31 cellular contexts compared by ENCODE assay signal in the genomic region with DNA sequence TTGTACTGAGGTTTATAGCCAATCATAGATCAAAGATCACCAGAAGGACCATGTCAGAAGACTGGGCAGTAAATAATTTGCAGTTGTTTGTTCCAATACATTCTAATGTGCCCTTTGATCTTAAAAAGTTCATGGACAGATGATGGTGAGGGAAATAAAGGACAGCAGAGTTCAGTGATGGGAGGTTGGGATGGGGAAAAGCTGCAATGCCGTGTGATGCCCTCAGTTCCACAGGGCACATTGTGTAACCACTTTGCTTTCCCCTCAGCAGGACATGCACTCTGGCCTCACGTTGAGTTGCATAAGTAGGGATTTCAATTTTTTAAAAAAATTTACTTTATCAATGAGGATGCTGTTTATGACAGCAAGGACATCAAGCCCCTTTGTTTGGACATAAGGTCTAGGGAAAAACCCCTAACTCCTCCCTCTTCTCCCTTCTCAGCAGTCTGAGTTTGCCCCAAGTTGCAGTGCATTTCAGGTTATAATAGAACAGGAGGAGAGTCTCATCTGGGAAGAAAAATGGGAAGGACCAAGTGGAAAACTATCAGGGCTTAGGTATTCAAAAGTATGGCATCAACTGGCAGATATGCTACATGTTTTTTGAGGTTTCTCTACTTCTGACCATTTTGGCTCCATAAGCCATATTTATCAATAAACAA.
"Had no signal": no experiment of that assay in that cellular context is flagged by ENCODE, and none has a peak within 500 bp of the region (broad histone marks: within the 10 kb centered on the region; RNA-seq: fewer than 3 reads in every experiment).

No MANE protein-coding gene starts in this region.

- H3K36me3 ChIP-seq: brain microvascular endothelial cell had no signal

- H3K27me3 Mint-ChIP-seq: dendritic cell treated with granulocyte-macrophage colony-stimulating factor and Interleukin-4, amounts not matched to agents 40 ng/mL and 50 ng/mL, for 4 days had no signal

- DNase-seq: activated CD4-positive, alpha-beta memory T cell treated with anti-CD3 and anti-CD28 coated beads for 36 hours; activated CD4-positive, alpha-beta T cell treated with anti-CD3 and anti-CD28 coated beads for 36 hours; activated CD4-positive, alpha-beta T cell treated with anti-CD3 and anti-CD28 coated beads, Interleukin-2, amount 10 ng/mL, durations not matched to agents 24 days and 14 days; activated CD4-positive, CD25-positive, alpha-beta regulatory T cell; activated CD4-positive, CD25-positive, alpha-beta regulatory T cell treated with anti-CD3 and anti-CD28 coated beads, Interleukin-2, amount 50 U/mL, for 72 hours; activated CD8-positive, alpha-beta memory T cell treated with anti-CD3 and anti-CD28 coated beads, Interleukin-2, amount 50 U/mL, for 48 hours; activated gamma-delta T cell; activated naive CD4-positive, alpha-beta T cell; activated naive CD4-positive, alpha-beta T cell treated with anti-CD3 and anti-CD28 coated beads, Interleukin-2, amount 10 ng/mL, durations not matched to agents 7 days and 5 days; activated naive CD8-positive, alpha-beta T cell treated with anti-CD3 and anti-CD28 coated beads, Interleukin-2, amount 10 ng/mL, durations not matched to agents 7 days and 5 days; activated T-cell treated with anti-CD3 and anti-CD28 coated beads for 4 hours; activated T-cell treated with anti-CD3 and anti-CD28 coated beads, Interleukin-2, amount 50 U/mL, for 24 hours; activated T-cell treated with anti-CD3 and anti-CD28 coated beads, Interleukin-2, amount 50 U/mL, for 72 hours; amniotic stem cell; anterior cingulate cortex; brain microvascular endothelial cell; dorsolateral prefrontal cortex; effector memory CD4-positive, alpha-beta T cell; endodermal cell; foreskin fibroblast; glutamatergic neuron; T-helper 1 cell; T-helper 17 cell had no signal

- H3K9me3 Mint-ChIP-seq: activated naive CD4-positive, alpha-beta T cell treated with anti-CD3 and anti-CD28 coated beads, Interleukin-2, amount 10 ng/mL, durations not matched to agents 7 days and 5 days had no signal

- H3K27me3 ChIP-seq: brain microvascular endothelial cell, dorsolateral prefrontal cortex had no signal

- FAIRE-seq: astrocyte, bronchial epithelial cell, frontal cortex had no signal

- H3K36me3 Mint-ChIP-seq: activated CD4-positive, alpha-beta memory T cell treated with anti-CD3 and anti-CD28 coated beads for 36 hours; activated naive CD4-positive, alpha-beta T cell treated with anti-CD3 and anti-CD28 coated beads, Interleukin-2, amount 10 ng/mL, durations not matched to agents 7 days and 5 days; activated naive CD8-positive, alpha-beta T cell treated with anti-CD3 and anti-CD28 coated beads, Interleukin-2, amount 10 ng/mL, durations not matched to agents 7 days and 5 days had no signal

- H3K27ac Mint-ChIP-seq: activated CD4-positive, alpha-beta memory T cell treated with anti-CD3 and anti-CD28 coated beads for 36 hours; activated CD4-positive, alpha-beta T cell treated with anti-CD3 and anti-CD28 coated beads for 36 hours; activated CD4-positive, alpha-beta T cell treated with anti-CD3 and anti-CD28 coated beads, Interleukin-2, amount 10 ng/mL, durations not matched to agents 24 days and 14 days; activated naive CD4-positive, alpha-beta T cell treated with anti-CD3 and anti-CD28 coated beads, Interleukin-2, amount 10 ng/mL, durations not matched to agents 7 days and 5 days; activated naive CD4-positive, alpha-beta T cell treated with anti-CD3 and anti-CD28 coated beads, Interleukin-2, amount 50 U/mL, for 72 hours; activated naive CD8-positive, alpha-beta T cell treated with anti-CD3 and anti-CD28 coated beads, Interleukin-2, amount 10 ng/mL, durations not matched to agents 7 days and 5 days; activated T-cell treated with anti-CD3 and anti-CD28 coated beads, Interleukin-2, amount 50 U/mL, for 24 hours; activated T-cell treated with anti-CD3 and anti-CD28 coated beads, Interleukin-2, amount 50 U/mL, for 72 hours; dendritic cell treated with granulocyte-macrophage colony-stimulating factor and Interleukin-4, amounts not matched to agents 40 ng/mL and 50 ng/mL, for 4 days; endodermal cell; T-helper 17 cell had no signal

- H3K4me1 Mint-ChIP-seq: activated CD4-positive, alpha-beta T cell treated with anti-CD3 and anti-CD28 coated beads for 36 hours; activated CD4-positive, alpha-beta T cell treated with anti-CD3 and anti-CD28 coated beads, Interleukin-2, amount 10 ng/mL, durations not matched to agents 24 days and 14 days; activated naive CD4-positive, alpha-beta T cell treated with anti-CD3 and anti-CD28 coated beads, Interleukin-2, amount 10 ng/mL, durations not matched to agents 7 days and 5 days; activated naive CD8-positive, alpha-beta T cell treated with anti-CD3 and anti-CD28 coated beads, Interleukin-2, amount 10 ng/mL, durations not matched to agents 7 days and 5 days; central memory CD8-positive, alpha-beta T cell; T-helper 17 cell had no signal

- H3K4me3 ChIP-seq: coronary artery, dorsolateral prefrontal cortex had no signal

- ATAC-seq: activated CD4-positive, alpha-beta T cell treated with anti-CD3 and anti-CD28 coated beads for 36 hours; activated naive CD4-positive, alpha-beta T cell treated with anti-CD3 and anti-CD28 coated beads, Interleukin-2, amount 50 U/mL, for 72 hours; activated T-cell treated with anti-CD3 and anti-CD28 coated beads, Interleukin-2, amount 50 U/mL, for 72 hours; esophagus mucosa; T-helper 17 cell had no signal

- H3K4me3 Mint-ChIP-seq: activated CD4-positive, alpha-beta memory T cell treated with anti-CD3 and anti-CD28 coated beads for 36 hours; activated CD4-positive, alpha-beta T cell treated with anti-CD3 and anti-CD28 coated beads for 36 hours; activated CD4-positive, alpha-beta T cell treated with anti-CD3 and anti-CD28 coated beads, Interleukin-2, amount 10 ng/mL, durations not matched to agents 24 days and 14 days; activated naive CD4-positive, alpha-beta T cell treated with anti-CD3 and anti-CD28 coated beads, Interleukin-2, amount 10 ng/mL, durations not matched to agents 7 days and 5 days; activated naive CD8-positive, alpha-beta T cell treated with anti-CD3 and anti-CD28 coated beads, Interleukin-2, amount 10 ng/mL, durations not matched to agents 7 days and 5 days; activated T-cell treated with anti-CD3 and anti-CD28 coated beads, Interleukin-2, amount 50 U/mL, for 24 hours; activated T-cell treated with anti-CD3 and anti-CD28 coated beads, Interleukin-2, amount 50 U/mL, for 72 hours; central memory CD8-positive, alpha-beta T cell; dendritic cell treated with granulocyte-macrophage colony-stimulating factor and Interleukin-4, amounts not matched to agents 40 ng/mL and 50 ng/mL, for 4 days; endodermal cell; T-helper 17 cell had no signal

- H3K27ac ChIP-seq: brain microvascular endothelial cell, dorsolateral prefrontal cortex had no signal
